Comparison of ENCODE assay signal across 1 cellular context in the genomic region with DNA sequence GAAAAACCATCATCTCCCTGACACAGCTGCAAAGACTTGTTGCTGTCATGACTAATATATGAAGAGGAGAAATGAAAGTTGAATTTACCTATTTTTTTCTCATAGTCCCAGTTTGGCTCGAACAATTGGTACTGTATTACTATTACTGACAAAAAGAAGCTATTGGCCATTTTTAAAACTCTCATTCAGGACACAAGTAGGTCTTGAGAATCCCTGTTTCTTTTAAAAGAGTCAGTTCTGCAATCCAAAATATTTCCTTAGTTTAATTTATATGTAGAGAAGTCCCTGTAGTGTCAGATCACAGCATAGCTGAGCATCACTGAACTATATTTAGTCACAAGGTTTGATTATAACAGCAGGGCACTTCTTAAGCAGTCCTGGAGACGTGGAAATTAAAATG.
TF ChIP-seq lines count a peak whose summit lies in the region.

No MANE protein-coding gene starts in this region.

TF ChIP-seq in GM23338, 12 proteins besides CTCF, POLR2A, EP300 and RAD21 (continued from another document):
- TF ChIP-seq, protein P1, sequence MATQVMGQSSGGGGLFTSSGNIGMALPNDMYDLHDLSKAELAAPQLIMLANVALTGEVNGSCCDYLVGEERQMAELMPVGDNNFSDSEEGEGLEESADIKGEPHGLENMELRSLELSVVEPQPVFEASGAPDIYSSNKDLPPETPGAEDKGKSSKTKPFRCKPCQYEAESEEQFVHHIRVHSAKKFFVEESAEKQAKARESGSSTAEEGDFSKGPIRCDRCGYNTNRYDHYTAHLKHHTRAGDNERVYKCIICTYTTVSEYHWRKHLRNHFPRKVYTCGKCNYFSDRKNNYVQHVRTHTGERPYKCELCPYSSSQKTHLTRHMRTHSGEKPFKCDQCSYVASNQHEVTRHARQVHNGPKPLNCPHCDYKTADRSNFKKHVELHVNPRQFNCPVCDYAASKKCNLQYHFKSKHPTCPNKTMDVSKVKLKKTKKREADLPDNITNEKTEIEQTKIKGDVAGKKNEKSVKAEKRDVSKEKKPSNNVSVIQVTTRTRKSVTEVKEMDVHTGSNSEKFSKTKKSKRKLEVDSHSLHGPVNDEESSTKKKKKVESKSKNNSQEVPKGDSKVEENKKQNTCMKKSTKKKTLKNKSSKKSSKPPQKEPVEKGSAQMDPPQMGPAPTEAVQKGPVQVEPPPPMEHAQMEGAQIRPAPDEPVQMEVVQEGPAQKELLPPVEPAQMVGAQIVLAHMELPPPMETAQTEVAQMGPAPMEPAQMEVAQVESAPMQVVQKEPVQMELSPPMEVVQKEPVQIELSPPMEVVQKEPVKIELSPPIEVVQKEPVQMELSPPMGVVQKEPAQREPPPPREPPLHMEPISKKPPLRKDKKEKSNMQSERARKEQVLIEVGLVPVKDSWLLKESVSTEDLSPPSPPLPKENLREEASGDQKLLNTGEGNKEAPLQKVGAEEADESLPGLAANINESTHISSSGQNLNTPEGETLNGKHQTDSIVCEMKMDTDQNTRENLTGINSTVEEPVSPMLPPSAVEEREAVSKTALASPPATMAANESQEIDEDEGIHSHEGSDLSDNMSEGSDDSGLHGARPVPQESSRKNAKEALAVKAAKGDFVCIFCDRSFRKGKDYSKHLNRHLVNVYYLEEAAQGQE (IDR thresholded peaks at IDR 0.05; ENCODE audit: unreplicated experiment): no peak
- TF ChIP-seq STAT1 (IDR thresholded peaks at IDR 0.05; ENCODE audit: unreplicated experiment) (no peak), JUNB (IDR thresholded peaks at IDR 0.05; ENCODE audit: unreplicated experiment) (no peak), ZNF331 (CRISPR knock-in tag; IDR thresholded peaks at IDR 0.05; ENCODE audit: low read depth) (no peak)
- TF ChIP-seq, protein P2, sequence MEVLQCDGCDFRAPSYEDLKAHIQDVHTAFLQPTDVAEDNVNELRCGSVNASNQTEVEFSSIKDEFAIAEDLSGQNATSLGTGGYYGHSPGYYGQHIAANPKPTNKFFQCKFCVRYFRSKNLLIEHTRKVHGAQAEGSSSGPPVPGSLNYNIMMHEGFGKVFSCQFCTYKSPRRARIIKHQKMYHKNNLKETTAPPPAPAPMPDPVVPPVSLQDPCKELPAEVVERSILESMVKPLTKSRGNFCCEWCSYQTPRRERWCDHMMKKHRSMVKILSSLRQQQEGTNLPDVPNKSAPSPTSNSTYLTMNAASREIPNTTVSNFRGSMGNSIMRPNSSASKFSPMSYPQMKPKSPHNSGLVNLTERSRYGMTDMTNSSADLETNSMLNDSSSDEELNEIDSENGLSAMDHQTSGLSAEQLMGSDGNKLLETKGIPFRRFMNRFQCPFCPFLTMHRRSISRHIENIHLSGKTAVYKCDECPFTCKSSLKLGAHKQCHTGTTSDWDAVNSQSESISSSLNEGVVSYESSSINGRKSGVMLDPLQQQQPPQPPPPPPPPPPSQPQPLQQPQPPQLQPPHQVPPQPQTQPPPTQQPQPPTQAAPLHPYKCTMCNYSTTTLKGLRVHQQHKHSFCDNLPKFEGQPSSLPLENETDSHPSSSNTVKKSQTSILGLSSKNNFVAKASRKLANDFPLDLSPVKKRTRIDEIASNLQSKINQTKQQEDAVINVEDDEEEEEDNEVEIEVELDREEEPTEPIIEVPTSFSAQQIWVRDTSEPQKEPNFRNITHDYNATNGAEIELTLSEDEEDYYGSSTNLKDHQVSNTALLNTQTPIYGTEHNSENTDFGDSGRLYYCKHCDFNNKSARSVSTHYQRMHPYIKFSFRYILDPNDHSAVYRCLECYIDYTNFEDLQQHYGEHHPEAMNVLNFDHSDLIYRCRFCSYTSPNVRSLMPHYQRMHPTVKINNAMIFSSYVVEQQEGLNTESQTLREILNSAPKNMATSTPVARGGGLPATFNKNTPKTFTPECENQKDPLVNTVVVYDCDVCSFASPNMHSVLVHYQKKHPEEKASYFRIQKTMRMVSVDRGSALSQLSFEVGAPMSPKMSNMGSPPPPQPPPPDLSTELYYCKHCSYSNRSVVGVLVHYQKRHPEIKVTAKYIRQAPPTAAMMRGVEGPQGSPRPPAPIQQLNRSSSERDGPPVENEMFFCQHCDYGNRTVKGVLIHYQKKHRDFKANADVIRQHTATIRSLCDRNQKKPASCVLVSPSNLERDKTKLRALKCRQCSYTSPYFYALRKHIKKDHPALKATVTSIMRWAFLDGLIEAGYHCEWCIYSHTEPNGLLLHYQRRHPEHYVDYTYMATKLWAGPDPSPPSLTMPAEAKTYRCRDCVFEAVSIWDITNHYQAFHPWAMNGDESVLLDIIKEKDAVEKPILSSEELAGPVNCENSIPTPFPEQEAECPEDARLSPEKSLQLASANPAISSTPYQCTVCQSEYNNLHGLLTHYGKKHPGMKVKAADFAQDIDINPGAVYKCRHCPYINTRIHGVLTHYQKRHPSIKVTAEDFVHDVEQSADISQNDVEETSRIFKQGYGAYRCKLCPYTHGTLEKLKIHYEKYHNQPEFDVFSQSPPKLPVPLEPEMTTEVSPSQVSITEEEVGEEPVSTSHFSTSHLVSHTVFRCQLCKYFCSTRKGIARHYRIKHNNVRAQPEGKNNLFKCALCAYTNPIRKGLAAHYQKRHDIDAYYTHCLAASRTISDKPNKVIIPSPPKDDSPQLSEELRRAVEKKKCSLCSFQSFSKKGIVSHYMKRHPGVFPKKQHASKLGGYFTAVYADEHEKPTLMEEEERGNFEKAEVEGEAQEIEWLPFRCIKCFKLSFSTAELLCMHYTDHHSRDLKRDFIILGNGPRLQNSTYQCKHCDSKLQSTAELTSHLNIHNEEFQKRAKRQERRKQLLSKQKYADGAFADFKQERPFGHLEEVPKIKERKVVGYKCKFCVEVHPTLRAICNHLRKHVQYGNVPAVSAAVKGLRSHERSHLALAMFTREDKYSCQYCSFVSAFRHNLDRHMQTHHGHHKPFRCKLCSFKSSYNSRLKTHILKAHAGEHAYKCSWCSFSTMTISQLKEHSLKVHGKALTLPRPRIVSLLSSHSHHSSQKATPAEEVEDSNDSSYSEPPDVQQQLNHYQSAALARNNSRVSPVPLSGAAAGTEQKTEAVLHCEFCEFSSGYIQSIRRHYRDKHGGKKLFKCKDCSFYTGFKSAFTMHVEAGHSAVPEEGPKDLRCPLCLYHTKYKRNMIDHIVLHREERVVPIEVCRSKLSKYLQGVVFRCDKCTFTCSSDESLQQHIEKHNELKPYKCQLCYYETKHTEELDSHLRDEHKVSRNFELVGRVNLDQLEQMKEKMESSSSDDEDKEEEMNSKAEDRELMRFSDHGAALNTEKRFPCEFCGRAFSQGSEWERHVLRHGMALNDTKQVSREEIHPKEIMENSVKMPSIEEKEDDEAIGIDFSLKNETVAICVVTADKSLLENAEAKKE (CRISPR knock-in tag; IDR thresholded peaks at IDR 0.05): no peak
